Comparison of ENCODE assay signal across 1 cellular context in genomic region chr12:46965137-46965536, GRCh38.
TF ChIP-seq lines count a peak whose summit lies in the region.

No MANE protein-coding gene starts in this region.

TF ChIP-seq in IMR-90, 13 proteins besides CTCF, POLR2A, EP300 and RAD21:
- TF ChIP-seq SMC3 (IDR thresholded peaks at IDR 0.05; ENCODE audit: low read depth, low read length) (no peak), FOS (IDR thresholded peaks at IDR 0.05; ENCODE audit: low read depth, low read length) (no peak), MAFK (IDR thresholded peaks at IDR 0.05; ENCODE audit: low read depth, low read length) (no peak), CEBPB (IDR thresholded peaks at IDR 0.05; ENCODE audit: low read depth, low read length) (no peak), ELK1 (IDR thresholded peaks at IDR 0.05; ENCODE audit: borderline replicate concordance, low read depth, low read length) (no peak), RCOR1 (IDR thresholded peaks at IDR 0.05; ENCODE audit: insufficient replicate concordance, low read length) (no peak), MAZ (IDR thresholded peaks at IDR 0.05; ENCODE audit: borderline replicate concordance, low read depth, low read length) (no peak), RFX5 (IDR thresholded peaks at IDR 0.05; ENCODE audit: low read depth, low read length) (no peak), BHLHE40 (IDR thresholded peaks at IDR 0.05; ENCODE audit: low read depth, low read length) (no peak), USF2 (IDR thresholded peaks at IDR 0.05; ENCODE audit: low read depth, low read length) (no peak), MXI1 (IDR thresholded peaks at IDR 0.05; ENCODE audit: borderline replicate concordance, low read depth, low read length) (no peak), CHD1 (IDR thresholded peaks at IDR 0.05; ENCODE audit: low read depth, low read length) (no peak), NFE2L2 (IDR thresholded peaks at IDR 0.05; ENCODE audit: low read depth, low read length) (no peak)
TF ChIP-seq in IMR-90: peak in this region for 0.
